Comparison of ENCODE assay signal across 9 cellular contexts in genomic region chr4:156971623-156972369, GRCh38. TPM values are rescaled to one million over a fixed set of nuclear protein-coding genes. Genes with fewer than 3 reads are reported as not detected.
DNase-seq lines count a peak whose midpoint lies in the region; TF ChIP-seq lines count a peak whose summit lies in the region.
"Had no signal": no experiment of that assay in that cellular context is flagged by ENCODE, and none has a peak within 500 bp of the region (broad histone marks: within the 10 kb centered on the region; RNA-seq: fewer than 3 reads in every experiment).

A gene with protein sequence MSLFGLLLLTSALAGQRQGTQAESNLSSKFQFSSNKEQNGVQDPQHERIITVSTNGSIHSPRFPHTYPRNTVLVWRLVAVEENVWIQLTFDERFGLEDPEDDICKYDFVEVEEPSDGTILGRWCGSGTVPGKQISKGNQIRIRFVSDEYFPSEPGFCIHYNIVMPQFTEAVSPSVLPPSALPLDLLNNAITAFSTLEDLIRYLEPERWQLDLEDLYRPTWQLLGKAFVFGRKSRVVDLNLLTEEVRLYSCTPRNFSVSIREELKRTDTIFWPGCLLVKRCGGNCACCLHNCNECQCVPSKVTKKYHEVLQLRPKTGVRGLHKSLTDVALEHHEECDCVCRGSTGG (minus strand): TSS chr4:156971799. CDS start chr4:156970903, 896 bp downstream.

- H3K27ac ChIP-seq in temporal lobe (ENCODE audit: low read depth, low read length), result peak within 1 kb of the TSS; percentile 28
- H3K27ac ChIP-seq: BLaER1 had no signal

- peak within 1 kb of the TSS; percentile 89 for H3K4me3 ChIP-seq in epithelial cell of proximal tubule (ENCODE audit: low read depth, low read length)
- H3K4me3 ChIP-seq: BLaER1 had no signal

- DNase-seq in DMS153 treated with DMSO at 0.1 percent for 48 hours (lab: John Stamatoyannopoulos, UW; ENCODE audit: unreplicated experiment), result peak; percentile 1
- no peak for DNase-seq in DMS153 (lab: John Stamatoyannopoulos, UW)
- peak; percentile 77 for DNase-seq in HuH-7 (ENCODE audit: low spot score)
- peak; percentile 34 for DNase-seq in T1000 (lab: John Stamatoyannopoulos, UW)
- no peak for DNase-seq in epithelial cell of proximal tubule (ENCODE audit: low read depth)
- peak; percentile 94 for DNase-seq in mesenteric fat pad (ENCODE audit: low spot score)
- no peak for DNase-seq in activated effector memory CD4-positive, alpha-beta T cell treated with anti-CD3 and anti-CD28 coated beads, Interleukin-2, amount 50 U/mL, for 16 hours

- TF ChIP-seq CTCF in epithelial cell of proximal tubule (conservative IDR thresholded peaks at IDR 0.05; ENCODE audit: low read depth, low read length), result peak; percentile 49

RNA-seq across cellular contexts. Expression of the gene that starts here (rescaled TPM):
- total RNA-seq in epithelial cell of proximal tubule (56.7 and 64.7 TPM in 2 replicates), mesenteric fat pad (26.8 TPM), temporal lobe (23.4 TPM)

Comparison
In these comparisons a context has a peak if more than half of its experiments do, and no peak if none do; other contexts are left out.
1. DNase-seq: peak in DMS153 treated with DMSO at 0.1 percent for 48 hours (single experiment), HuH-7 (single experiment), T1000 (single experiment) and mesenteric fat pad (single experiment); none in DMS153 (single experiment), epithelial cell of proximal tubule (single experiment) and activated effector memory CD4-positive, alpha-beta T cell treated with anti-CD3 and anti-CD28 coated beads, Interleukin-2, amount 50 U/mL, for 16 hours (single experiment).